7 cellular contexts compared by ENCODE assay signal in genomic region chr1:186681136-186681535, GRCh38.
DNase-seq lines count a peak whose midpoint lies in the region; ATAC-seq lines count a peak whose summit lies in the region.

No MANE protein-coding gene starts in this region.

- H3K27ac Mint-ChIP-seq in activated naive CD8-positive, alpha-beta T cell treated with anti-CD3 and anti-CD28 coated beads, Interleukin-2, amount 50 U/mL, for 24 hours = no peak overlapping the region

- peak overlapping the region; percentile 96 to 98 for H3K9ac ChIP-seq in stomach smooth muscle (ENCODE audit: low read length in 2 of 2)

- H3K9me3 ChIP-seq in stomach smooth muscle (ENCODE audit: control insufficient read depth in 2 of 2, low read length in 2 of 2) = no peaks in the 10 kb centered on the region

- H3K27me3 ChIP-seq in stomach smooth muscle (ENCODE audit: control insufficient read depth in 1 of 2, insufficient read depth in 2 of 2, low read length in 2 of 2) = no peaks in the 10 kb centered on the region

- H3K27me3 Mint-ChIP-seq in activated naive CD8-positive, alpha-beta T cell treated with anti-CD3 and anti-CD28 coated beads, Interleukin-2, amount 50 U/mL, for 24 hours = peaks cover 53% of the 10 kb centered on the region

- peaks cover 14% of the 10 kb centered on the region for H3K4me1 Mint-ChIP-seq in activated naive CD8-positive, alpha-beta T cell treated with anti-CD3 and anti-CD28 coated beads, Interleukin-2, amount 50 U/mL, for 24 hours

- no peaks in the 10 kb centered on the region for H3K9me3 Mint-ChIP-seq in activated naive CD8-positive, alpha-beta T cell treated with anti-CD3 and anti-CD28 coated beads, Interleukin-2, amount 50 U/mL, for 24 hours

- no peaks in the 10 kb centered on the region for H3K4me1 ChIP-seq in stomach smooth muscle (ENCODE audit: control insufficient read depth, insufficient read depth, low read length)

- DNase-seq in HS-5 (ENCODE audit: low read depth) = peak; percentile 4
- DNase-seq in activated naive CD8-positive, alpha-beta T cell treated with anti-CD3 and anti-CD28 coated beads, Interleukin-2, amount 50 U/mL, for 24 hours = no peak
- peak; percentile 4 for DNase-seq in iPS-NIHi11 (ENCODE audit: low spot score)
- DNase-seq in NCI-H774 (lab: John Stamatoyannopoulos, UW) = no peak

- H3K4me3 ChIP-seq in stomach smooth muscle (ENCODE audit: low read length in 2 of 2) = peak overlapping the region; percentile 87 to 98

- H3K36me3 ChIP-seq in stomach smooth muscle (ENCODE audit: control insufficient read depth in 2 of 2, insufficient read depth in 2 of 2, low read length in 2 of 2) = peaks cover 7 to 11% of the 10 kb centered on the region in 2 donors

- peak overlapping the region; percentile 98 for H3K27ac ChIP-seq in stomach smooth muscle (ENCODE audit: low read length)

- peak overlapping the region; percentile 81 for H3K4me3 Mint-ChIP-seq in activated naive CD8-positive, alpha-beta T cell treated with anti-CD3 and anti-CD28 coated beads, Interleukin-2, amount 50 U/mL, for 24 hours

- H3K36me3 Mint-ChIP-seq in activated naive CD8-positive, alpha-beta T cell treated with anti-CD3 and anti-CD28 coated beads, Interleukin-2, amount 50 U/mL, for 24 hours (ENCODE audit: low read depth) = no peaks in the 10 kb centered on the region

- ATAC-seq in activated naive CD8-positive, alpha-beta T cell treated with anti-CD3 and anti-CD28 coated beads, Interleukin-2, amount 50 U/mL, for 24 hours = no peak
- ATAC-seq in GM21825 (IDR thresholded peaks at IDR 0.05; ENCODE audit: unreplicated experiment) = no peak
- no peak for ATAC-seq in HG03025 (IDR thresholded peaks at IDR 0.05; ENCODE audit: low FRiP score, unreplicated experiment)

Comparison
In these comparisons a context has a peak if more than half of its experiments do, and no peak if none do; other contexts are left out.
1. DNase-seq: peak in HS-5 (single experiment) and iPS-NIHi11 (single experiment); none in activated naive CD8-positive, alpha-beta T cell treated with anti-CD3 and anti-CD28 coated beads, Interleukin-2, amount 50 U/mL, for 24 hours (single experiment) and NCI-H774 (single experiment).